In genomic region chr10:121556918-121557573, GRCh38 we compare ENCODE assay signal across 16 cellular contexts. TPM values are rescaled to one million over a fixed set of nuclear protein-coding genes. Genes with fewer than 3 reads are reported as not detected.
"Had no signal": no experiment of that assay in that cellular context is flagged by ENCODE, and none has a peak within 500 bp of the region (broad histone marks: within the 10 kb centered on the region; RNA-seq: fewer than 3 reads in every experiment).

No MANE protein-coding gene starts in this region.

- H3K4me1 Mint-ChIP-seq: activated B cell treated with CpG ODN at 0.5 μM for 24 hours; activated CD4-positive, alpha-beta T cell treated with anti-CD3 and anti-CD28 coated beads, Interleukin-2, amount 10 ng/mL, durations not matched to agents 7 days and 5 days; stimulated activated effector memory CD8-positive, alpha-beta T cell treated with anti-CD3 and anti-CD28 coated beads, Interleukin-12 subunit alpha, Interleukin-12 subunit beta, amount 100 ng/mL, for 72 hours had no signal

- H3K9me3 Mint-ChIP-seq: activated B cell treated with CpG ODN at 0.5 μM for 24 hours; stimulated activated effector memory CD8-positive, alpha-beta T cell treated with anti-CD3 and anti-CD28 coated beads, Interleukin-12 subunit alpha, Interleukin-12 subunit beta, amount 100 ng/mL, for 72 hours had no signal

- H3K4me3 Mint-ChIP-seq: activated B cell treated with CpG ODN at 0.5 μM for 24 hours; activated CD4-positive, alpha-beta T cell treated with anti-CD3 and anti-CD28 coated beads, Interleukin-2, amount 10 ng/mL, durations not matched to agents 7 days and 5 days; stimulated activated effector memory CD8-positive, alpha-beta T cell treated with anti-CD3 and anti-CD28 coated beads, Interleukin-12 subunit alpha, Interleukin-12 subunit beta, amount 100 ng/mL, for 72 hours had no signal

- H3K4me3 ChIP-seq: adrenal gland, body of pancreas, upper lobe of right lung had no signal

- H3K36me3 ChIP-seq: adrenal gland, upper lobe of right lung had no signal

- H3K36me3 Mint-ChIP-seq: stimulated activated effector memory CD8-positive, alpha-beta T cell treated with anti-CD3 and anti-CD28 coated beads, Interleukin-12 subunit alpha, Interleukin-12 subunit beta, amount 100 ng/mL, for 72 hours had no signal

- H3K27me3 Mint-ChIP-seq: activated B cell treated with CpG ODN at 0.5 μM for 24 hours; activated CD4-positive, alpha-beta T cell treated with anti-CD3 and anti-CD28 coated beads, Interleukin-2, amount 10 ng/mL, durations not matched to agents 7 days and 5 days had no signal

- H3K27ac ChIP-seq: adrenal gland, upper lobe of right lung had no signal

- H3K9me3 ChIP-seq: adrenal gland, body of pancreas, upper lobe of right lung had no signal

- DNase-seq: activated B cell treated with CpG ODN at 0.5 μM for 24 hours; activated CD4-positive, alpha-beta T cell treated with anti-CD3 and anti-CD28 coated beads, Interleukin-2, amount 10 ng/mL, durations not matched to agents 7 days and 5 days; activated naive CD4-positive, alpha-beta T cell treated with anti-CD3 and anti-CD28 coated beads, Interleukin-2, amount 50 U/mL, for 16 hours; activated T-cell treated with anti-CD3 and anti-CD28 coated beads for 4 hours; body of pancreas; dermis blood vessel endothelial cell; hypothalamus; kidney glomerular epithelial cell; midbrain; right cardiac atrium; T-helper 1 cell; upper lobe of right lung had no signal

- H3K27ac Mint-ChIP-seq: activated B cell treated with CpG ODN at 0.5 μM for 24 hours; activated CD4-positive, alpha-beta T cell treated with anti-CD3 and anti-CD28 coated beads, Interleukin-2, amount 10 ng/mL, durations not matched to agents 7 days and 5 days; stimulated activated effector memory CD8-positive, alpha-beta T cell treated with anti-CD3 and anti-CD28 coated beads, Interleukin-12 subunit alpha, Interleukin-12 subunit beta, amount 100 ng/mL, for 72 hours had no signal

- FAIRE-seq: small intestine had no signal

- H3K27me3 ChIP-seq: adrenal gland, body of pancreas, upper lobe of right lung had no signal

RNA-seq across cellular contexts. Expression of gene FGFR2, which starts 41.2 kb away (rescaled TPM):
- total RNA-seq: activated B cell treated with CpG ODN at 0.5 μM for 24 hours; activated CD4-positive, alpha-beta T cell treated with anti-CD3 and anti-CD28 coated beads, Interleukin-2, amount 10 ng/mL, durations not matched to agents 7 days and 5 days; activated CD8-positive, alpha-beta memory T cell treated with anti-CD3 and anti-CD28 coated beads for 36 hours had no signal
